Comparison of ENCODE assay signal across 11 cellular contexts in genomic region chr4:76850010-76850441, GRCh38. TPM values are rescaled to one million over a fixed set of nuclear protein-coding genes. Genes with fewer than 3 reads are reported as not detected.
DNase-seq lines count a peak whose midpoint lies in the region; ATAC-seq and TF ChIP-seq lines count a peak whose summit lies in the region.
"Had no signal": no experiment of that assay in that cellular context is flagged by ENCODE, and none has a peak within 500 bp of the region (broad histone marks: within the 10 kb centered on the region; RNA-seq: fewer than 3 reads in every experiment).

No MANE protein-coding gene starts in this region.

- intact Hi-C loops in activated CD8-positive, alpha-beta T cell treated with anti-CD3 and anti-CD28 coated beads for 36 hours (cut with micrococcal nuclease), result no loop called here

- TF ChIP-seq CTCF in activated CD8-positive, alpha-beta T cell treated with anti-CD3 and anti-CD28 coated beads for 36 hours (IDR thresholded peaks at IDR 0.05), result no peak

- H3K4me1 Mint-ChIP-seq in activated CD8-positive, alpha-beta T cell treated with anti-CD3 and anti-CD28 coated beads for 36 hours (ENCODE audit: low read depth), result no peaks in the 10 kb centered on the region
- H3K4me1 Mint-ChIP-seq: CD4-positive, CD25-positive, alpha-beta regulatory T cell had no signal

- peak; percentile 29 for DNase-seq in AG08396 (ENCODE audit: low spot score)
- DNase-seq in HS-5 (ENCODE audit: low read depth), result peak; percentile 70
- DNase-seq in astrocyte of the hippocampus (ENCODE audit: low read depth, low spot score), result peak; percentile 93
- DNase-seq in kidney tubule cell (ENCODE audit: low spot score), result peak; percentile 88
- no peak for DNase-seq in activated CD8-positive, alpha-beta T cell treated with anti-CD3 and anti-CD28 coated beads for 36 hours
- DNase-seq in central memory CD4-positive, alpha-beta T cell, result no peak
- no peak for DNase-seq in NCI-H1694 (lab: John Stamatoyannopoulos, UW)
- DNase-seq: CD4-positive, CD25-positive, alpha-beta regulatory T cell; nucleus accumbens had no signal

- H3K36me3 Mint-ChIP-seq in activated CD8-positive, alpha-beta T cell treated with anti-CD3 and anti-CD28 coated beads for 36 hours (ENCODE audit: low read depth), result no peaks in the 10 kb centered on the region
- H3K36me3 Mint-ChIP-seq: CD4-positive, CD25-positive, alpha-beta regulatory T cell had no signal

- peaks cover 2% of the 10 kb centered on the region for H3K27me3 Mint-ChIP-seq in activated CD8-positive, alpha-beta T cell treated with anti-CD3 and anti-CD28 coated beads for 36 hours
- H3K27me3 Mint-ChIP-seq: dendritic cell treated with granulocyte-macrophage colony-stimulating factor and Interleukin-4, amounts not matched to agents 40 ng/mL and 50 ng/mL, for 4 days had no signal

- H3K4me3 Mint-ChIP-seq in activated CD8-positive, alpha-beta T cell treated with anti-CD3 and anti-CD28 coated beads for 36 hours, result no peak overlapping the region
- H3K4me3 Mint-ChIP-seq: CD4-positive, CD25-positive, alpha-beta regulatory T cell; dendritic cell treated with granulocyte-macrophage colony-stimulating factor and Interleukin-4, amounts not matched to agents 40 ng/mL and 50 ng/mL, for 4 days had no signal

- CTCF ChIA-PET in activated CD8-positive, alpha-beta T cell treated with anti-CD3 and anti-CD28 coated beads for 36 hours (lab: Charles Lee), result no interaction called here

- H3K9me3 Mint-ChIP-seq in activated CD8-positive, alpha-beta T cell treated with anti-CD3 and anti-CD28 coated beads for 36 hours, result no peaks in the 10 kb centered on the region
- H3K9me3 Mint-ChIP-seq: dendritic cell treated with granulocyte-macrophage colony-stimulating factor and Interleukin-4, amounts not matched to agents 40 ng/mL and 50 ng/mL, for 4 days had no signal

- H3K27ac Mint-ChIP-seq in activated CD8-positive, alpha-beta T cell treated with anti-CD3 and anti-CD28 coated beads for 36 hours, result no peak overlapping the region
- H3K27ac Mint-ChIP-seq: CD4-positive, CD25-positive, alpha-beta regulatory T cell; dendritic cell treated with granulocyte-macrophage colony-stimulating factor and Interleukin-4, amounts not matched to agents 40 ng/mL and 50 ng/mL, for 4 days had no signal

- POLR2A ChIA-PET in activated CD8-positive, alpha-beta T cell treated with anti-CD3 and anti-CD28 coated beads for 36 hours (lab: Charles Lee), result no interaction called here

- no peak for ATAC-seq in activated CD8-positive, alpha-beta T cell treated with anti-CD3 and anti-CD28 coated beads for 36 hours
- no peak for ATAC-seq in GM19395 (IDR thresholded peaks at IDR 0.05; ENCODE audit: unreplicated experiment)

RNA-seq across cellular contexts. Expression of gene SOWAHB, which starts 47.9 kb away (rescaled TPM):
- total RNA-seq in activated CD8-positive, alpha-beta T cell treated with anti-CD3 and anti-CD28 coated beads for 36 hours, result not detected
- total RNA-seq: CD4-positive, CD25-positive, alpha-beta regulatory T cell had no signal

Comparison
In these comparisons a context has a peak if more than half of its experiments do, and no peak if none do; other contexts are left out.
1. DNase-seq: peak in AG08396 (single experiment), HS-5 (single experiment), astrocyte of the hippocampus (single experiment) and kidney tubule cell (single experiment); none in activated CD8-positive, alpha-beta T cell treated with anti-CD3 and anti-CD28 coated beads for 36 hours (single experiment), central memory CD4-positive, alpha-beta T cell (single experiment) and NCI-H1694 (single experiment).